Comparison of ENCODE assay signal across 8 cellular contexts in the genomic region with DNA sequence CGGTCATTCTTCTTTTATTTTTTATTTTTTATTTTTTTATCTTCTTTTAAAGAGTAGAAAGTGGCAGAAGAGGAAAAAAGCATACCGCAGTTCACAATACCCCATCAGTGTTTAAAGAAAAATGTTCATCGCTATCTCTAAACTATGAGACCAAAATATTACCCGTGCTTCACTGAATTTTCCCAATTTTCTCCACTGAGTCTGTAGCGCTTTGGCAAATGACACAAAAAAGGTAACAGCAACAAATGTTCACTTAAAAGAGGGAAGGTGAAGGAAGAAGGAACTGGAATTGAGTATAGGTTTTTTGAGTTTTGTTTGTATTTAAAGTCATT. TPM values are rescaled to one million over a fixed set of nuclear protein-coding genes. Genes with fewer than 3 reads are reported as not detected.
DNase-seq lines count a peak whose midpoint lies in the region; ATAC-seq, FAIRE-seq and TF ChIP-seq lines count a peak whose summit lies in the region.

No MANE protein-coding gene starts in this region.

- no peak overlapping the region for H2BK12ac ChIP-seq in H1 (ENCODE audit: low read depth, low read length)

- H2BK20ac ChIP-seq in H1 (ENCODE audit: low read length) = no peak overlapping the region

- peaks cover 3% of the 10 kb centered on the region for H3K27me3 ChIP-seq in CD4-positive, CD25-positive, alpha-beta regulatory T cell (ENCODE audit: control insufficient read depth, insufficient read depth, low read length)
- H3K27me3 ChIP-seq in H1 (replicated peaks in 1 of 4; ENCODE audit: control insufficient read depth in 3 of 4, extremely low read depth in 1 of 4, insufficient read depth in 3 of 4, low read length in 3 of 4) (no peaks in the 10 kb centered on the region; a peak in 2 of 7 replicates), osteoblast (ENCODE audit: insufficient read depth, low read length) (no peaks in the 10 kb centered on the region)

- H3K27ac ChIP-seq in CD4-positive, CD25-positive, alpha-beta regulatory T cell (ENCODE audit: insufficient read depth, low read length, poor library complexity, severe bottlenecking) = no peak overlapping the region
- no peak overlapping the region for H3K27ac ChIP-seq in H1 (ENCODE audit: low read depth, low read length)
- H3K27ac ChIP-seq in osteoblast (ENCODE audit: low read depth, low read length) = no peak overlapping the region

- TF ChIP-seq RAD21 in H1 (IDR thresholded peaks at IDR 0.05 in 1 of 2, conservative IDR thresholded peaks at IDR 0.05 in 1 of 2; ENCODE audit: low read depth in 2 of 2, low read length in 2 of 2) = no peak

- TF ChIP-seq POLR2A in NB4 (IDR thresholded peaks at IDR 0.05; ENCODE audit: extremely low read depth, insufficient read length) (no peak), H1 (IDR thresholded peaks at IDR 0.05; ENCODE audit: control extremely low read depth in 1 of 2, low read depth in 2 of 2, low read length in 2 of 2) (no peak)

- 43% methylated on average over 5 of the region's 5 CpGs; no CpG with 5 or more reads in 1 of the 2 experiments for WGBS in H1 (ENCODE audit: extremely low coverage in 1 of 2, insufficient coverage in 1 of 2, insufficient read length in 1 of 2, insufficient replicate concordance in 2 of 2, low coverage in 1 of 2, low lambda C conversion rate in 2 of 2, missing lambda C conversion rate in 1 of 2), 2 experiments

- no peak overlapping the region for H3K14ac ChIP-seq in H1 (ENCODE audit: insufficient read length)

- H3K4me3 Mint-ChIP-seq in CD4-positive, CD25-positive, alpha-beta regulatory T cell = peak overlapping the region; percentile 87 to 91 (median 89)

- H2BK120ac ChIP-seq in H1 (replicated peaks; ENCODE audit: low read depth, low read length) = no peak overlapping the region

- H3K4ac ChIP-seq in H1 (replicated peaks; ENCODE audit: insufficient read length, low read depth, low read length) = no peak overlapping the region

- no peak overlapping the region for H3K23ac ChIP-seq in H1 (ENCODE audit: insufficient read length)

- no peak overlapping the region for H3K56ac ChIP-seq in H1 (replicated peaks; ENCODE audit: insufficient read length, low read depth, low read length)

- peaks cover 16% of the 10 kb centered on the region for H3K4me1 ChIP-seq in CD4-positive, CD25-positive, alpha-beta regulatory T cell (ENCODE audit: control insufficient read depth, insufficient read depth, low read length, poor library complexity, severe bottlenecking)
- H3K4me1 ChIP-seq in H1 (replicated peaks in 1 of 4; ENCODE audit: control insufficient read depth in 3 of 4, insufficient read depth in 4 of 4, low read length in 3 of 4) (no peaks in the 10 kb centered on the region; a peak in 2 of 7 replicates), osteoblast (ENCODE audit: insufficient read depth, low read length) (peaks cover 6% of the 10 kb centered on the region)

- peaks cover 10% of the 10 kb centered on the region; the same call in 1 of the 2 replicates for H3K23me2 ChIP-seq in H1 (ENCODE audit: low read depth, low read length)

- no peak overlapping the region for H2BK15ac ChIP-seq in H1 (ENCODE audit: low read length)

- ATAC-seq in CD4-positive, CD25-positive, alpha-beta regulatory T cell (ENCODE audit: low read depth in 2 of 2) = no peak

- peak overlapping the region; percentile 77 for H2AFZ ChIP-seq in H1 (ENCODE audit: low read length)
- H2AFZ ChIP-seq in osteoblast (ENCODE audit: low read length) = peak overlapping the region; percentile 74

- peaks cover 3 to 18% (median 7%) of the 10 kb centered on the region in 4 donors for H3K4me1 Mint-ChIP-seq in CD4-positive, CD25-positive, alpha-beta regulatory T cell

- TF ChIP-seq CTCF in NB4 (IDR thresholded peaks at IDR 0.05; ENCODE audit: low read depth, low read length) (no peak), H1 (IDR thresholded peaks at IDR 0.05; ENCODE audit: control extremely low read depth in 1 of 3, insufficient read depth in 1 of 3, low read depth in 1 of 3, low read length in 3 of 3) (no peak), osteoblast (IDR thresholded peaks at IDR 0.05; ENCODE audit: extremely low read depth, low read depth, low read length) (no peak), GM13976 (IDR thresholded peaks at IDR 0.05; ENCODE audit: borderline replicate concordance, control extremely low read depth, extremely low read depth, insufficient read depth, missing control alignments) (no peak)

- peaks cover 4% of the 10 kb centered on the region for H3K27me3 Mint-ChIP-seq in CD4-positive, CD25-positive, alpha-beta regulatory T cell

- no peaks in the 10 kb centered on the region for H3K36me3 Mint-ChIP-seq in CD4-positive, CD25-positive, alpha-beta regulatory T cell

- in situ Hi-C loops in GM13976 (cut with MboI; ENCODE audit: low sequenced_read_pairs, unreplicated experiment) = no loop called here

- peak overlapping the region in 1 of 3 donors; percentile 26 for H3K27ac Mint-ChIP-seq in CD4-positive, CD25-positive, alpha-beta regulatory T cell

- CTCF ChIA-PET in H1 (lab: Charles Lee; ENCODE audit: partially characterized antibody) = no interaction called here

- no peak for TF ChIP-seq EP300 in H1 (IDR thresholded peaks at IDR 0.05; ENCODE audit: borderline replicate concordance in 1 of 2, low read depth in 2 of 2, low read length in 2 of 2)

- H4K5ac ChIP-seq in H1 (ENCODE audit: insufficient read length, low read depth, low read length) = no peak overlapping the region

- H4K8ac ChIP-seq in H1 (ENCODE audit: extremely low read depth, insufficient read depth, low read length) = no peak overlapping the region

- H3K4me2 ChIP-seq in H1 (ENCODE audit: insufficient read depth in 1 of 2, low read depth in 2 of 2, low read length in 2 of 2) (peak overlapping the region; percentile 46 to 73; a peak in 2 of 4 replicates), osteoblast (ENCODE audit: insufficient read depth, low read length) (peak overlapping the region; percentile 84)

- no peaks in the 10 kb centered on the region for H3K79me2 ChIP-seq in H1 (ENCODE audit: control insufficient read depth in 1 of 2, insufficient read depth in 2 of 2, low read length in 2 of 2)
- no peaks in the 10 kb centered on the region for H3K79me2 ChIP-seq in osteoblast (ENCODE audit: insufficient read depth, low read length)

- POLR2A ChIA-PET in H1 (lab: Charles Lee; ENCODE audit: partially characterized antibody) = no interaction called here

- peaks cover 0 to 1% of the 10 kb centered on the region in 2 experiments for H4K20me1 ChIP-seq in H1 (replicated peaks in 1 of 2; ENCODE audit: control insufficient read depth in 1 of 2, insufficient read depth in 2 of 2, low read length in 2 of 2)
- no peaks in the 10 kb centered on the region for H4K20me1 ChIP-seq in osteoblast (ENCODE audit: insufficient read depth, low read length)

- H3K9me3 ChIP-seq in CD4-positive, CD25-positive, alpha-beta regulatory T cell (ENCODE audit: control insufficient read depth in 2 of 2, low read length in 2 of 2) = no peaks in the 10 kb centered on the region
- H3K9me3 ChIP-seq in H1 (ENCODE audit: insufficient read depth in 2 of 2, low read depth in 1 of 2, low read length in 1 of 2) (no peaks in the 10 kb centered on the region), osteoblast (ENCODE audit: low read depth, low read length) (no peaks in the 10 kb centered on the region)

- no peak overlapping the region for H3K18ac ChIP-seq in H1 (ENCODE audit: extremely low read depth, low read length)

- no peak for DNase-seq in CD4-positive, CD25-positive, alpha-beta regulatory T cell
- no peak for DNase-seq in NB4 (ENCODE audit: low read depth)
- DNase-seq in H1 (ENCODE audit: low read depth in 1 of 2, low spot score in 2 of 2) = no peak
- no peak for DNase-seq in osteoblast (ENCODE audit: insufficient read length, low spot score, missing footprints)
- no peak for DNase-seq in germinal center (ENCODE audit: low spot score)
- no peak for DNase-seq in NCI-H2196 treated with DMSO at 0.1 percent for 48 hours (lab: John Stamatoyannopoulos, UW; ENCODE audit: unreplicated experiment)
- DNase-seq in GM13976 (ENCODE audit: low spot score) = no peak
- no peak for DNase-seq in AG08395 (ENCODE audit: low spot score)

- H3K4me3 ChIP-seq in CD4-positive, CD25-positive, alpha-beta regulatory T cell (ENCODE audit: low read depth, low read length) = peak overlapping the region; percentile 86
- H3K4me3 ChIP-seq in NB4 (ENCODE audit: low read depth, low read length) = peak overlapping the region; percentile 69
- H3K4me3 ChIP-seq in H1 (ENCODE audit: extremely low read depth in 1 of 4, insufficient read depth in 2 of 4, low read depth in 3 of 4, low read length in 4 of 4) = peak overlapping the region; percentile 75 to 93 (median 85); a peak in 5 of 8 replicates
- H3K4me3 ChIP-seq in osteoblast (ENCODE audit: insufficient read depth, low read length) = peak overlapping the region; percentile 99

- no peaks in the 10 kb centered on the region for H3K36me3 ChIP-seq in CD4-positive, CD25-positive, alpha-beta regulatory T cell (ENCODE audit: control insufficient read depth, insufficient read depth, low read length)
- no peaks in the 10 kb centered on the region for H3K36me3 ChIP-seq in H1 (ENCODE audit: control insufficient read depth in 2 of 4, insufficient read depth in 4 of 4, low read length in 3 of 4)
- no peaks in the 10 kb centered on the region for H3K36me3 ChIP-seq in osteoblast (ENCODE audit: insufficient read depth, low read length)

- no peaks in the 10 kb centered on the region for H3K9me3 Mint-ChIP-seq in CD4-positive, CD25-positive, alpha-beta regulatory T cell

- FAIRE-seq in H1 (lab: Jason Lieb, UNC) = no peak

- H2BK5ac ChIP-seq in H1 (ENCODE audit: low read depth, low read length) = no peak overlapping the region

- H3K9ac ChIP-seq in H1 (replicated peaks in 1 of 4; ENCODE audit: extremely low read depth in 1 of 4, low read depth in 3 of 4, low read length in 3 of 4) = no peak overlapping the region

- H2AK5ac ChIP-seq in H1 (ENCODE audit: low read depth, low read length) = no peak overlapping the region

- no peak overlapping the region for H4K91ac ChIP-seq in H1 (replicated peaks; ENCODE audit: insufficient read length, low read length)

- H3K79me1 ChIP-seq in H1 (ENCODE audit: low read depth, low read length) = no peaks in the 10 kb centered on the region; the same call in 1 of the 2 replicates

RNA-seq across cellular contexts. Expression of a gene that starts 15.1 kb away (rescaled TPM):
- 136 TPM for total RNA-seq in CD4-positive, CD25-positive, alpha-beta regulatory T cell
- 10 to 100 TPM; 43.2 to 60.7 (median 48.6) TPM for polyA plus RNA-seq in CD4-positive, CD25-positive, alpha-beta regulatory T cell
- 17.6 and 24.3 TPM in 2 replicates for total RNA-seq in H1 (2021; fragmentation: NEBNext Ultra II Directional; extraction: Animal tissue kit (Norgen Biotek cat#: 25700))
- 5.8 and 7.5 TPM in 2 replicates for polyA plus RNA-seq in H1 (2011; rRNA removed)
- polyA plus RNA-seq in H1 (2011; cell fraction: cytosol; rRNA removed) = 9.9 TPM
- 10.9 TPM for polyA plus RNA-seq in H1 (2011; cell fraction: nucleus; rRNA removed)
- polyA plus RNA-seq in H1 (2012, experiment 1 of 2) = 14.3 to 27.4 TPM (median 16.7 TPM) in 4 replicates
- polyA plus RNA-seq in H1 (2012, experiment 2 of 2) = 1.3 TPM
- 14.3 TPM for polyA plus RNA-seq in H1 (2013, experiment 1 of 2)
- 13.3 TPM for polyA plus RNA-seq in H1 (2013, experiment 2 of 2)
- 12.5 and 13.0 TPM in 2 replicates for polyA minus RNA-seq in H1 (2011; rRNA and poly(A)+ RNA removed)
- 15.8 TPM for polyA minus RNA-seq in H1 (2011; cell fraction: cytosol; rRNA and poly(A)+ RNA removed)
- 24.1 TPM for polyA minus RNA-seq in H1 (2011; cell fraction: nucleus; rRNA and poly(A)+ RNA removed)
- 98.1 and 110 TPM in 2 replicates for total RNA-seq in osteoblast
